14 cellular contexts compared by ENCODE assay signal in the genomic region with DNA sequence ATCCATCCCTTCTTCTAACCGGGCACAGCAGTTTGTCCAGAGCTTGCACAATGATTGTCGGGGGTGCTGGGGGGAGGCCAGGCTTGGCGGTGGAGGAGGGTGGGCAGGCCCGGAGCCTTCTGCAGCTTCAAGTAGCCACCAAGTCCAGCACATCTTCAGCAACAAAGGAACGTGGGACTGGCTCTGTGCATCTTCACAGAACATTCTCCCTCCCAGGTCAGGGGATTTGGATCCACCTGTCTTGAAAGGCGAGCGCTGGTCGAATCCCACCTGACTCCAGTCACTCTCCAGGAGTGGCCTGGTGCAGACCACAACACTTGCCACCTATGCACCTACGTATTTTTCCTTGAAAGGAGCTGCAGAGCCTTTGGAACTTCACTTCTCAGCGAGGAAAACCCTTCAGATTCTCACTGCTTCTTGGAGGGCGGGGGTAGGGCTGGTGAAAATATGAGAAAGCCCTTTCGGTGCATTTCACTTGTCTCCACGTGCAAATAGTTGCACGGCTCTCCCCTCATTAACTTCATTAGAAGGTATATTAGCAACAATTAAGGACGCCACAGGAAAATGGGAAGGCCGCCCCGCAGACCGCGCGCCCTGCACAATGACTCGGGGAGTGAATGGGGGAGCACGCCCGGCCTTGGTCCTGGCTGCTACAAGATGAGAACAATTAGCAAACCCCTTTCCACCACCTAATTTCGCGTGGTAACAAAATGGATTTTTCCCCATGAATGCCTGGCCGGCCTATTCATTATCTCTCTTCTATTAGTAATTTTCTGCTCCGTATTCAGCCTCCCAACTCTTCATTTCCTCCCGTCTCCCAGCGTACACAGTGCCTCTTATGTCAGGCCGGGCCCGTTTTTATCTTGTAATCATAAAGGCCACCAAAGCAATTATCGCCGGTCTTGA.
A peak's percentile ranks its signal among the peaks of the same experiment; 100 is the strongest.
DNase-seq lines count a peak whose midpoint lies in the region; ATAC-seq and TF ChIP-seq lines count a peak whose summit lies in the region.
"Had no signal": no experiment of that assay in that cellular context is flagged by ENCODE, and none has a peak within 500 bp of the region (broad histone marks: within the 10 kb centered on the region; RNA-seq: fewer than 3 reads in every experiment).

No MANE protein-coding gene starts in this region.

- no peaks in the 10 kb centered on the region for H3K4me1 ChIP-seq in endodermal cell (ENCODE audit: control insufficient read depth, insufficient read depth, low read length)

- no peaks in the 10 kb centered on the region for H3K36me3 Mint-ChIP-seq in endodermal cell (ENCODE audit: low read depth)
- no peaks in the 10 kb centered on the region for H3K36me3 Mint-ChIP-seq in osteocyte (ENCODE audit: unreplicated experiment)
- peaks cover 16% of the 10 kb centered on the region for H3K36me3 Mint-ChIP-seq in endothelial cell (ENCODE audit: low read depth, unreplicated experiment)

- H3K9ac ChIP-seq in endodermal cell (ENCODE audit: extremely low read depth, low read length, poor library complexity, severe bottlenecking), result no peak overlapping the region

- H3K27ac Mint-ChIP-seq in endodermal cell (no peak overlapping the region), osteocyte (ENCODE audit: unreplicated experiment) (no peak overlapping the region), endothelial cell (ENCODE audit: unreplicated experiment) (no peak overlapping the region)

- H3K4me3 Mint-ChIP-seq in endodermal cell, result peak overlapping the region; percentile 45
- H3K4me3 Mint-ChIP-seq in osteocyte (ENCODE audit: unreplicated experiment), result peak overlapping the region; percentile 42
- no peak overlapping the region for H3K4me3 Mint-ChIP-seq in endothelial cell (ENCODE audit: unreplicated experiment)

- H3K36me3 ChIP-seq in H7 (replicated peaks; ENCODE audit: control insufficient read depth, insufficient read depth, low read length), result no peaks in the 10 kb centered on the region
- no peaks in the 10 kb centered on the region for H3K36me3 ChIP-seq in endodermal cell (ENCODE audit: control insufficient read depth, insufficient read depth, low read length)
- H3K36me3 ChIP-seq: thoracic aorta had no signal

- H3K4me1 Mint-ChIP-seq in endodermal cell (peaks cover 20% of the 10 kb centered on the region), osteocyte (ENCODE audit: unreplicated experiment) (peaks cover 6% of the 10 kb centered on the region), endothelial cell (ENCODE audit: unreplicated experiment) (no peaks in the 10 kb centered on the region)

- peaks cover 72% of the 10 kb centered on the region for H3K9me3 ChIP-seq in endodermal cell (ENCODE audit: control insufficient read depth, low read length)
- H3K9me3 ChIP-seq: thoracic aorta had no signal

- WGBS in endodermal cell (ENCODE audit: insufficient coverage in 1 of 2, insufficient read length in 1 of 2), 2 experiments, result 79 to 80% methylated on average over 28 to 33 of the region's 33 CpGs

- H3K27ac ChIP-seq in endodermal cell (ENCODE audit: low read depth, low read length), result no peak overlapping the region
- H3K27ac ChIP-seq: skin epidermis, thoracic aorta had no signal

- H3K27me3 Mint-ChIP-seq in endodermal cell (ENCODE audit: insufficient read depth), result peaks cover 90% of the 10 kb centered on the region
- peaks cover 67% of the 10 kb centered on the region for H3K27me3 Mint-ChIP-seq in osteocyte (ENCODE audit: unreplicated experiment)
- peaks cover 2% of the 10 kb centered on the region for H3K27me3 Mint-ChIP-seq in endothelial cell (ENCODE audit: unreplicated experiment)

- peak overlapping the region; percentile 27 for H3K4me3 ChIP-seq in H7 (ENCODE audit: insufficient read depth, low read depth, low read length)
- H3K4me3 ChIP-seq in endodermal cell (ENCODE audit: low read length), result no peak overlapping the region
- H3K4me3 ChIP-seq: skin epidermis, thoracic aorta had no signal

- DNase-seq in activated CD4-positive, CD25-positive, alpha-beta regulatory T cell treated with anti-CD3 and anti-CD28 coated beads, Interleukin-2, amount 50 U/mL, for 72 hours, result peak; percentile 17
- DNase-seq in activated CD4-positive, CD25-positive, alpha-beta regulatory T cell (lab: John Stamatoyannopoulos, UW), result no peak
- DNase-seq in H7, result peak; percentile 63
- DNase-seq in endodermal cell, result peak; percentile 50
- peak; percentile 75 for DNase-seq in osteocyte (ENCODE audit: extremely low spot score, unreplicated experiment)
- no peak for DNase-seq in amygdala (lab: John Stamatoyannopoulos, UW)
- no peak for DNase-seq in endothelial cell (ENCODE audit: low spot score)
- DNase-seq: activated CD4-positive, alpha-beta T cell treated with anti-CD3 and anti-CD28 coated beads, Interleukin-2, amount 50 U/mL, for 4 hours; NCI-H146; NCI-H510A; PC-3 had no signal

- H3K9me3 Mint-ChIP-seq in endodermal cell (no peaks in the 10 kb centered on the region), osteocyte (ENCODE audit: unreplicated experiment) (no peaks in the 10 kb centered on the region), endothelial cell (ENCODE audit: unreplicated experiment) (peaks cover 47% of the 10 kb centered on the region)

- TF ChIP-seq CTCF in endodermal cell (conservative IDR thresholded peaks at IDR 0.05), result no peak
- TF ChIP-seq CTCF in osteocyte (IDR thresholded peaks at IDR 0.05), result no peak
- no peak for TF ChIP-seq CTCF in endothelial cell (IDR thresholded peaks at IDR 0.05; ENCODE audit: unreplicated experiment)

- H3K27me3 ChIP-seq in H7 (ENCODE audit: control insufficient read depth, insufficient read depth, low read length) (peaks cover 85% of the 10 kb centered on the region), endodermal cell (ENCODE audit: control insufficient read depth, insufficient read depth, low read length, poor library complexity, severe bottlenecking) (no peaks in the 10 kb centered on the region)

- no peak for ATAC-seq in GM18870 (IDR thresholded peaks at IDR 0.05; ENCODE audit: unreplicated experiment)
- ATAC-seq: PC-3 had no signal

Comparison
In these comparisons a context has a peak if more than half of its experiments do, and no peak if none do; other contexts are left out.
1. DNase-seq: peak in activated CD4-positive, CD25-positive, alpha-beta regulatory T cell treated with anti-CD3 and anti-CD28 coated beads, Interleukin-2, amount 50 U/mL, for 72 hours (single experiment), H7 (single experiment), endodermal cell (single experiment) and osteocyte (single experiment); none in activated CD4-positive, CD25-positive, alpha-beta regulatory T cell (0 of 4), amygdala (0 of 56) and endothelial cell (single experiment).